20 cellular contexts compared by ENCODE assay signal in the genomic region with DNA sequence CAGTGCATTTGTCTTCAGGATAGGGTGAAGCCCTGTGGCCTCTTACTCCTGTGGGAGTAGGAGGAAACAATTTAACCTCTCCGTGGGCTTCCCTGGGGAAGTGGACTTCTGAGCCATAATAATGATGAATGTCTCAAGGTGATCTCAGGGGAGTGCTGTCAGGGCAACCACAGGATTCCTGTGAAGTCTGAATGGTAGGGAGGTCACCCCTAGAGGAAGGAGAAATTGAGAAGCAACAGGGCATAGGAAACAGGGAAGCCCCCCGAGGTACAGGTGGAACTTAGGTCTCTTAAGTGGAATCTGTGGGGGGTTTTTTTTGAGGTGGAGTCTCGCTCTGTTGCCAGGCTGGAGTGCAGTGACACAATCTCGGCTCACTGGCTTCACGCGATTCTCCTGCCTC. TPM values are rescaled to one million over a fixed set of nuclear protein-coding genes. Genes with fewer than 3 reads are reported as not detected.
DNase-seq lines count a peak whose midpoint lies in the region; ATAC-seq, FAIRE-seq and TF ChIP-seq lines count a peak whose summit lies in the region.
"Had no signal": no experiment of that assay in that cellular context is flagged by ENCODE, and none has a peak within 500 bp of the region (broad histone marks: within the 10 kb centered on the region; RNA-seq: fewer than 3 reads in every experiment).

No MANE protein-coding gene starts in this region.

- no peak overlapping the region for H2BK12ac ChIP-seq in trophoblast cell (ENCODE audit: low read length)

- FAIRE-seq in D721Med (lab: Jason Lieb, UNC): no peak
- FAIRE-seq: GM18507, H54 had no signal

- no peaks in the 10 kb centered on the region for H3K9me3 Mint-ChIP-seq in activated naive CD4-positive, alpha-beta T cell treated with anti-CD3 and anti-CD28 coated beads, Interleukin-2, amount 10 ng/mL, durations not matched to agents 7 days and 5 days
- no peaks in the 10 kb centered on the region for H3K9me3 Mint-ChIP-seq in activated naive CD4-positive, alpha-beta T cell treated with anti-CD3 and anti-CD28 coated beads for 36 hours
- H3K9me3 Mint-ChIP-seq in activated naive CD8-positive, alpha-beta T cell treated with anti-CD3 and anti-CD28 coated beads for 36 hours: no peaks in the 10 kb centered on the region
- H3K9me3 Mint-ChIP-seq: CD4-positive, alpha-beta T cell; IgD-negative memory B cell had no signal

- H3K4me3 ChIP-seq in dorsolateral prefrontal cortex: no peak overlapping the region
- H3K4me3 ChIP-seq in trophoblast cell (ENCODE audit: low read depth, low read length): no peak overlapping the region
- H3K4me3 ChIP-seq: PC-9, SJCRH30 had no signal

- H2BK120ac ChIP-seq in trophoblast cell (ENCODE audit: insufficient read depth, low read length, poor library complexity): no peak overlapping the region

- peaks cover 5 to 14% of the 10 kb centered on the region in 2 experiments for H3K36me3 ChIP-seq in trophoblast cell (ENCODE audit: control insufficient read depth in 1 of 2, insufficient read depth in 2 of 2, low read length in 2 of 2)

- H2BK5ac ChIP-seq in trophoblast cell (ENCODE audit: low read depth, low read length, poor library complexity): no peak overlapping the region

- no peak for DNase-seq in activated naive CD4-positive, alpha-beta T cell treated with anti-CD3 and anti-CD28 coated beads, Interleukin-2, amount 10 ng/mL, durations not matched to agents 7 days and 5 days
- DNase-seq in activated naive CD4-positive, alpha-beta T cell treated with anti-CD3 and anti-CD28 coated beads for 36 hours: no peak
- DNase-seq in dorsolateral prefrontal cortex: no peak
- DNase-seq in trophoblast cell: no peak
- DNase-seq in activated naive CD8-positive, alpha-beta T cell treated with anti-CD3 and anti-CD28 coated beads for 36 hours: no peak
- DNase-seq in D721Med (ENCODE audit: insufficient read length, low spot score): no peak
- DNase-seq: CD4-positive, alpha-beta T cell; DMS53; MM.1S; NCI-H2029; NCI-H446 treated with DMSO at 0.1 percent for 48 hours; NCI-H526; PC-9; SJCRH30 had no signal

- H3K23ac ChIP-seq in trophoblast cell (ENCODE audit: low read length): no peak overlapping the region

- no peaks in the 10 kb centered on the region for H3K9me3 ChIP-seq in trophoblast cell (ENCODE audit: insufficient read depth, low read depth, low read length)
- H3K9me3 ChIP-seq: SJCRH30 had no signal

- CTCF ChIA-PET in activated naive CD4-positive, alpha-beta T cell treated with anti-CD3 and anti-CD28 coated beads, Interleukin-2, amount 10 ng/mL, durations not matched to agents 7 days and 5 days (lab: Charles Lee): no interaction called here
- CTCF ChIA-PET in activated naive CD4-positive, alpha-beta T cell treated with anti-CD3 and anti-CD28 coated beads for 36 hours (lab: Charles Lee): no interaction called here

- peak overlapping the region; percentile 47 for H3K27ac Mint-ChIP-seq in activated naive CD4-positive, alpha-beta T cell treated with anti-CD3 and anti-CD28 coated beads, Interleukin-2, amount 10 ng/mL, durations not matched to agents 7 days and 5 days
- no peak overlapping the region for H3K27ac Mint-ChIP-seq in activated naive CD4-positive, alpha-beta T cell treated with anti-CD3 and anti-CD28 coated beads for 36 hours
- H3K27ac Mint-ChIP-seq in activated naive CD8-positive, alpha-beta T cell treated with anti-CD3 and anti-CD28 coated beads for 36 hours: no peak overlapping the region
- H3K27ac Mint-ChIP-seq: CD4-positive, alpha-beta T cell had no signal

- no peak overlapping the region for H3K18ac ChIP-seq in trophoblast cell (ENCODE audit: low read length)

- no peaks in the 10 kb centered on the region for H3K27me3 Mint-ChIP-seq in activated naive CD4-positive, alpha-beta T cell treated with anti-CD3 and anti-CD28 coated beads, Interleukin-2, amount 10 ng/mL, durations not matched to agents 7 days and 5 days
- no peaks in the 10 kb centered on the region for H3K27me3 Mint-ChIP-seq in activated naive CD4-positive, alpha-beta T cell treated with anti-CD3 and anti-CD28 coated beads for 36 hours (ENCODE audit: low read depth)
- H3K27me3 Mint-ChIP-seq in activated naive CD8-positive, alpha-beta T cell treated with anti-CD3 and anti-CD28 coated beads for 36 hours: no peaks in the 10 kb centered on the region
- H3K27me3 Mint-ChIP-seq: CD4-positive, alpha-beta T cell; IgD-negative memory B cell had no signal

- no peak overlapping the region for H3K4me2 ChIP-seq in trophoblast cell (ENCODE audit: low read length)
- H3K4me2 ChIP-seq: KMS-11, PC-9 had no signal

- no peak overlapping the region for H3K9ac ChIP-seq in trophoblast cell (ENCODE audit: low read length)
- H3K9ac ChIP-seq: KMS-11 had no signal

- no peak overlapping the region for H2AFZ ChIP-seq in trophoblast cell (ENCODE audit: insufficient read depth, low read length, poor library complexity)
- H2AFZ ChIP-seq: PC-9 had no signal

- intact Hi-C loops in activated naive CD4-positive, alpha-beta T cell treated with anti-CD3 and anti-CD28 coated beads for 36 hours (cut with micrococcal nuclease): no loop called here
- intact Hi-C loops in dorsolateral prefrontal cortex (cut with DNase I): no loop called here

- no peak overlapping the region for H4K91ac ChIP-seq in trophoblast cell (ENCODE audit: low read depth, low read length)

- no peak overlapping the region for H4K12ac ChIP-seq in trophoblast cell (ENCODE audit: low read depth, low read length)

- H3K4me3 Mint-ChIP-seq in activated naive CD4-positive, alpha-beta T cell treated with anti-CD3 and anti-CD28 coated beads, Interleukin-2, amount 10 ng/mL, durations not matched to agents 7 days and 5 days: no peak overlapping the region
- H3K4me3 Mint-ChIP-seq in activated naive CD4-positive, alpha-beta T cell treated with anti-CD3 and anti-CD28 coated beads for 36 hours: no peak overlapping the region
- no peak overlapping the region for H3K4me3 Mint-ChIP-seq in activated naive CD8-positive, alpha-beta T cell treated with anti-CD3 and anti-CD28 coated beads for 36 hours
- H3K4me3 Mint-ChIP-seq: CD4-positive, alpha-beta T cell had no signal

- peaks cover 15 to 32% of the 10 kb centered on the region in 2 experiments for H3K4me1 ChIP-seq in trophoblast cell (ENCODE audit: control insufficient read depth in 1 of 2, insufficient read depth in 2 of 2, low read length in 2 of 2)
- H3K4me1 ChIP-seq: SJCRH30 had no signal

- no peak overlapping the region for H4K8ac ChIP-seq in trophoblast cell (ENCODE audit: low read depth, low read length)

- peaks cover 8% of the 10 kb centered on the region for H3K36me3 Mint-ChIP-seq in activated naive CD4-positive, alpha-beta T cell treated with anti-CD3 and anti-CD28 coated beads, Interleukin-2, amount 10 ng/mL, durations not matched to agents 7 days and 5 days
- peaks cover 7% of the 10 kb centered on the region for H3K36me3 Mint-ChIP-seq in activated naive CD4-positive, alpha-beta T cell treated with anti-CD3 and anti-CD28 coated beads for 36 hours (ENCODE audit: low read depth)
- peaks cover 10% of the 10 kb centered on the region for H3K36me3 Mint-ChIP-seq in activated naive CD8-positive, alpha-beta T cell treated with anti-CD3 and anti-CD28 coated beads for 36 hours
- H3K36me3 Mint-ChIP-seq: IgD-negative memory B cell had no signal

- peak overlapping the region in 43 of 59 donors; percentile 3 to 96 (median 89) for H3K27ac ChIP-seq in dorsolateral prefrontal cortex
- no peak overlapping the region for H3K27ac ChIP-seq in trophoblast cell (ENCODE audit: low read depth, low read length)
- H3K27ac ChIP-seq: KMS-11, SJCRH30 had no signal

- TF ChIP-seq CTCF in dorsolateral prefrontal cortex (IDR thresholded peaks at IDR 0.05 in 54 of 56, conservative IDR thresholded peaks at IDR 0.05 in 2 of 56; ENCODE audit: low read depth in 1 of 56, partially characterized antibody in 56 of 56): no peak
- TF ChIP-seq CTCF in D721Med (IDR thresholded peaks at IDR 0.05; ENCODE audit: insufficient read depth, missing control alignments): no peak

- H3K79me1 ChIP-seq in trophoblast cell (ENCODE audit: low read length): peaks cover 15% of the 10 kb centered on the region

- no peaks in the 10 kb centered on the region for H3K79me2 ChIP-seq in trophoblast cell (ENCODE audit: control insufficient read depth, insufficient read depth, low read length, poor library complexity)

- no CpG with 5 or more reads among the region's 6 CpGs for WGBS in trophoblast cell (ENCODE audit: extremely low coverage, insufficient coverage, insufficient read length)

- H3K27me3 ChIP-seq in dorsolateral prefrontal cortex (no peaks in the 10 kb centered on the region), trophoblast cell (ENCODE audit: insufficient read depth, low read length) (no peaks in the 10 kb centered on the region)
- H3K27me3 ChIP-seq: SJCRH30 had no signal

- H3K4ac ChIP-seq in trophoblast cell (ENCODE audit: low read depth, low read length): peak overlapping the region; percentile 39

- no peak overlapping the region for H2AK5ac ChIP-seq in trophoblast cell (ENCODE audit: low read length)

- ATAC-seq in HG02973 (IDR thresholded peaks at IDR 0.05; ENCODE audit: unreplicated experiment): no peak
- ATAC-seq: Right ventricle myocardium inferior had no signal

- no peak overlapping the region for H3K14ac ChIP-seq in trophoblast cell (ENCODE audit: low read length)

- peaks cover 2% of the 10 kb centered on the region for H3K4me1 Mint-ChIP-seq in activated naive CD4-positive, alpha-beta T cell treated with anti-CD3 and anti-CD28 coated beads, Interleukin-2, amount 10 ng/mL, durations not matched to agents 7 days and 5 days
- peaks cover 61% of the 10 kb centered on the region for H3K4me1 Mint-ChIP-seq in activated naive CD4-positive, alpha-beta T cell treated with anti-CD3 and anti-CD28 coated beads for 36 hours (ENCODE audit: low read depth)
- peaks cover 51% of the 10 kb centered on the region for H3K4me1 Mint-ChIP-seq in activated naive CD8-positive, alpha-beta T cell treated with anti-CD3 and anti-CD28 coated beads for 36 hours

RNA-seq across cellular contexts. Expression of gene STK35, which starts 26.9 kb away (rescaled TPM):
- 10 to 100 TPM; 20.5 to 20.9 TPM for total RNA-seq in activated naive CD4-positive, alpha-beta T cell treated with anti-CD3 and anti-CD28 coated beads for 36 hours
- total RNA-seq in dorsolateral prefrontal cortex: 10 to 100 TPM; 14.9 to 41.4 (median 27.2) TPM
- 19.0 and 19.9 TPM in 2 replicates for polyA plus RNA-seq in trophoblast cell (2013)
- total RNA-seq in activated naive CD8-positive, alpha-beta T cell treated with anti-CD3 and anti-CD28 coated beads for 36 hours: 10 to 100 TPM; 19.1 to 19.9 TPM
